7 cellular contexts compared by ENCODE assay signal in the genomic region with DNA sequence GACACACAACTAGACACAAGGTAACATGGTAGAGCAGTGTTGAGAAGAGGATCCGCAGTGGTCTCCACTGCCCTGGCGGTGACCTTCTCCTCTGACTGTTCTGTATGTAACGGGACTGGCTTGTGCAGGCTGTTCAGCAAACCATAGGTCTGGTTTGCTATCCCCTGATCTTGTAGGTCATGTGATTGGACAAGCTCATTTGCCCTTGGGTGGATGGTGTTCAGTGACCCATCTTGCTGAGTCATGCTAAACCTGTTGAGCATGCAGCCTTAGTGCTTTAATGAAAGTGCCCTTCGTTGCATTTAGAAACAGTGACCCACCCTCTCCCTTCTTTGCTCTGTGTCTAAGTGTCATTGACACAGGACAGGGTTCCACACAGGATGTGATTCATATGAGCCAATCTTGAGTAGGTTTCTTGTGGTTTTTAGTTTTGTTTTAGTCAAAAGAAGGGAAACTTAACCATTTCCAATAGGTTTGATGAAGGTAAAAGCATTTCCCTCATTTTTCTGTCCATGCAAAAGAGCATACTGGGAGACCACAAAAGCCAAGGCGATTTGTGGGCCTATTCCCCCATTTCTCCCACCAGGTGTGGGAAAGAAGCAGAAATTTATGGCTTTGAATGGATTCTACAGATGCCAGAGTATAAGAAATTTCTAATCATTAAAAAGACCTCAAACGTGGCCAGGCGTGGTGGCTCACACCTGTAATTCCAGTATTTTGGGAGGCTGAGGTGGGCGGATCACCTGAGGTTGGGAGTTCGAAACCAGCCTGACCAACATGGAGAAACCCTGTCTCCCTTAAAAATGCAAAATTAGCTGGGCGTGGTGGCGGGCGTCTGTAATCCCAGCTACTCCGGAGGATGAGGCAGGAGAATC. TPM values are rescaled to one million over a fixed set of nuclear protein-coding genes. Genes with fewer than 3 reads are reported as not detected.
A peak's percentile ranks its signal among the peaks of the same experiment; 100 is the strongest.
DNase-seq lines count a peak whose midpoint lies in the region; ATAC-seq and TF ChIP-seq lines count a peak whose summit lies in the region.

No MANE protein-coding gene starts in this region.

- H3K27me3 ChIP-seq in Loucy (ENCODE audit: insufficient read depth, low read length, poor library complexity, severe bottlenecking): no peaks in the 10 kb centered on the region

- peaks cover 6% of the 10 kb centered on the region for H3K9me3 Mint-ChIP-seq in activated CD4-positive, alpha-beta T cell treated with anti-CD3 and anti-CD28 coated beads, Interleukin-2, amount 10 ng/mL, durations not matched to agents 7 days and 5 days

- H3K4me3 ChIP-seq in Loucy (ENCODE audit: low read length, poor library complexity, severe bottlenecking) (peak overlapping the region; percentile 9), epithelial cell of esophagus (ENCODE audit: low read length) (no peak overlapping the region)

- no peak overlapping the region for H3K9ac ChIP-seq in Loucy (ENCODE audit: low read depth, low read length, poor library complexity, severe bottlenecking)

- 0 out of 2 replicates have a peak overlapping the region, but pooled peaks have one; percentile 1 for H2AFZ ChIP-seq in Loucy (ENCODE audit: low read length)

- no peaks in the 10 kb centered on the region for H3K9me3 ChIP-seq in Loucy (ENCODE audit: insufficient read depth, low read depth, low read length)

- H3K4me1 Mint-ChIP-seq in activated CD4-positive, alpha-beta T cell treated with anti-CD3 and anti-CD28 coated beads, Interleukin-2, amount 10 ng/mL, durations not matched to agents 7 days and 5 days: peaks cover 69% of the 10 kb centered on the region

- H3K36me3 ChIP-seq in Loucy (ENCODE audit: insufficient read depth, low read length): no peaks in the 10 kb centered on the region

- H3F3A ChIP-seq in Loucy (ENCODE audit: low read depth): no peaks in the 10 kb centered on the region

- no peaks in the 10 kb centered on the region for H4K20me1 ChIP-seq in Loucy (ENCODE audit: insufficient read depth, low read length, poor library complexity, severe bottlenecking)

- peaks cover 21% of the 10 kb centered on the region for H3K36me3 Mint-ChIP-seq in activated CD4-positive, alpha-beta T cell treated with anti-CD3 and anti-CD28 coated beads, Interleukin-2, amount 10 ng/mL, durations not matched to agents 7 days and 5 days (ENCODE audit: low read depth)

- POLR2A ChIA-PET in activated CD4-positive, alpha-beta T cell treated with anti-CD3 and anti-CD28 coated beads, Interleukin-2, amount 10 ng/mL, durations not matched to agents 7 days and 5 days (lab: Charles Lee): interaction anchor here (0.6 to 0.8 kb wide), 2 partner anchors 65 to 185 kb away, joined by 3 to 7 read pairs; no protein-coding TSS in a partner anchor

- peak; percentile 93 for DNase-seq in H4 (ENCODE audit: low spot score)
- DNase-seq in activated CD4-positive, alpha-beta T cell treated with anti-CD3 and anti-CD28 coated beads, Interleukin-2, amount 10 ng/mL, durations not matched to agents 7 days and 5 days: peak; percentile 76
- peak; percentile 88 for DNase-seq in epithelial cell of esophagus (ENCODE audit: low read depth)
- DNase-seq in renal cortical epithelial cell (ENCODE audit: low read depth): peak; percentile 96
- no peak for DNase-seq in pons (ENCODE audit: low spot score)

- peak; percentile 83 for ATAC-seq in GM18505 (IDR thresholded peaks at IDR 0.05; ENCODE audit: unreplicated experiment)

- TF ChIP-seq CTCF in Loucy (conservative IDR thresholded peaks at IDR 0.05; ENCODE audit: low read length) (no peak), epithelial cell of esophagus (IDR thresholded peaks at IDR 0.05; ENCODE audit: insufficient read depth, low read depth, low read length, missing control alignments) (no peak)

- H3K4me3 Mint-ChIP-seq in activated CD4-positive, alpha-beta T cell treated with anti-CD3 and anti-CD28 coated beads, Interleukin-2, amount 10 ng/mL, durations not matched to agents 7 days and 5 days: peak overlapping the region; percentile 65

- H3K79me2 ChIP-seq in Loucy (ENCODE audit: insufficient read depth, low read length): no peaks in the 10 kb centered on the region

- peak; percentile 77 for TF ChIP-seq POLR2A in GM18505 (IDR thresholded peaks at IDR 0.05; ENCODE audit: borderline replicate concordance, extremely low read depth, insufficient read depth, insufficient read length)

- H3K4me2 ChIP-seq in Loucy (ENCODE audit: low read depth, low read length, poor library complexity, severe bottlenecking): peak overlapping the region; percentile 58

- no peaks in the 10 kb centered on the region for H3K9me2 ChIP-seq in Loucy (replicated peaks; ENCODE audit: low read depth, low read length)

- H3K27ac Mint-ChIP-seq in activated CD4-positive, alpha-beta T cell treated with anti-CD3 and anti-CD28 coated beads, Interleukin-2, amount 10 ng/mL, durations not matched to agents 7 days and 5 days: peak overlapping the region; percentile 94

- CTCF ChIA-PET in activated CD4-positive, alpha-beta T cell treated with anti-CD3 and anti-CD28 coated beads, Interleukin-2, amount 10 ng/mL, durations not matched to agents 7 days and 5 days (lab: Charles Lee): interaction anchor here (0.8 to 1.6 kb wide), 5 partner anchors 21 to 149 kb away, joined by 3 to 5 read pairs (median 3); no protein-coding TSS in a partner anchor

- H3K27me3 Mint-ChIP-seq in activated CD4-positive, alpha-beta T cell treated with anti-CD3 and anti-CD28 coated beads, Interleukin-2, amount 10 ng/mL, durations not matched to agents 7 days and 5 days: no peaks in the 10 kb centered on the region

- peaks cover 40% of the 10 kb centered on the region for H3K4me1 ChIP-seq in Loucy (ENCODE audit: insufficient read depth, low read length, poor library complexity, severe bottlenecking)

RNA-seq across cellular contexts. Expression of a gene that starts 32.6 kb away (rescaled TPM):
- 168 and 242 TPM in 2 replicates for total RNA-seq in H4 (2014; rRNA removed; shearing (Covaris generic))
- 100 to 1,000 TPM in 1 of 2 experiments, 10 to 100 TPM in 1; 97.0 to 116 TPM for total RNA-seq in activated CD4-positive, alpha-beta T cell treated with anti-CD3 and anti-CD28 coated beads, Interleukin-2, amount 10 ng/mL, durations not matched to agents 7 days and 5 days
- total RNA-seq in renal cortical epithelial cell: 443 and 1,090 TPM in 2 replicates
